In genomic region chr3:52001443-52001974, GRCh38 we compare ENCODE assay signal across 8 cellular contexts. TPM values are rescaled to one million over a fixed set of nuclear protein-coding genes. Genes with fewer than 3 reads are reported as not detected.
DNase-seq lines count a peak whose midpoint lies in the region; ATAC-seq, FAIRE-seq and TF ChIP-seq lines count a peak whose summit lies in the region.

No MANE protein-coding gene starts in this region.

- H3K9me3 ChIP-seq in OCI-LY3 (ENCODE audit: insufficient read depth, low read length) (no peaks in the 10 kb centered on the region), esophagus muscularis mucosa (no peaks in the 10 kb centered on the region), neural cell (ENCODE audit: low read length) (no peaks in the 10 kb centered on the region)

- TF ChIP-seq EP300 in esophagus muscularis mucosa (IDR thresholded peaks at IDR 0.05) (no peak), neural cell (conservative IDR thresholded peaks at IDR 0.05; ENCODE audit: poor library complexity, severe bottlenecking) (peak; percentile 35)

- TF ChIP-seq POLR2A in esophagus muscularis mucosa (IDR thresholded peaks at IDR 0.05; ENCODE audit: low read depth), result no peak

- H3K27ac ChIP-seq in OCI-LY3 (ENCODE audit: low read length) (no peak overlapping the region), esophagus muscularis mucosa (replicated peaks in 1 of 4) (no peak overlapping the region), neural cell (ENCODE audit: low read length) (peak overlapping the region; percentile 74)

- peak; percentile 100 for TF ChIP-seq RAD21 in neural cell (conservative IDR thresholded peaks at IDR 0.05)

- H4K20me1 ChIP-seq in OCI-LY3 (ENCODE audit: insufficient read depth, low read length) (no peaks in the 10 kb centered on the region), neural cell (ENCODE audit: insufficient read depth) (no peaks in the 10 kb centered on the region)

- H3K36me3 ChIP-seq in OCI-LY3 (replicated peaks; ENCODE audit: low read depth, low read length) (no peaks in the 10 kb centered on the region), esophagus muscularis mucosa (no peaks in the 10 kb centered on the region), neural cell (ENCODE audit: insufficient read depth, low read length) (no peaks in the 10 kb centered on the region)

- no peaks in the 10 kb centered on the region for H3F3A ChIP-seq in neural cell (ENCODE audit: insufficient read depth, low read length, poor library complexity, severe bottlenecking)

- FAIRE-seq in GM19239 (lab: Jason Lieb, UNC), result peak; percentile 87

- no peak overlapping the region for H3K27ac Mint-ChIP-seq in stimulated activated naive CD8-positive, alpha-beta T cell treated with anti-CD3 and anti-CD28 coated beads, Interleukin-15, amount 100 ng/mL, for 72 hours

- H3K79me2 ChIP-seq in OCI-LY3 (ENCODE audit: low read length) (no peaks in the 10 kb centered on the region), neural cell (replicated peaks; ENCODE audit: insufficient read depth, low read length) (no peaks in the 10 kb centered on the region)

- peak; percentile 73 for ATAC-seq in HG03571 (IDR thresholded peaks at IDR 0.05; ENCODE audit: unreplicated experiment)
- peak; percentile 97 for ATAC-seq in stimulated activated naive CD8-positive, alpha-beta T cell treated with anti-CD3 and anti-CD28 coated beads, Interleukin-15, amount 100 ng/mL, for 72 hours

- H3K4me1 ChIP-seq in OCI-LY3 (ENCODE audit: low read length), result peaks cover 13% of the 10 kb centered on the region
- H3K4me1 ChIP-seq in esophagus muscularis mucosa, result peaks cover 23 to 32% (median 31%) of the 10 kb centered on the region in 4 donors

- intact Hi-C loops in esophagus muscularis mucosa (cut with DNase I), result loop anchor here (1.0 to 10.0 kb wide), 3 partner anchors 122 to 343 kb away; no protein-coding TSS in a partner anchor

- no peaks in the 10 kb centered on the region for H3K9me2 ChIP-seq in neural cell (ENCODE audit: insufficient read depth, low read length)

- H3K4me2 ChIP-seq in OCI-LY3 (ENCODE audit: low read length) (peak overlapping the region; percentile 66), neural cell (ENCODE audit: low read length) (peak overlapping the region; percentile 43)

- TF ChIP-seq CTCF in OCI-LY3 (IDR thresholded peaks at IDR 0.05; ENCODE audit: low read depth, low read length) (peak; percentile 100), esophagus muscularis mucosa (IDR thresholded peaks at IDR 0.05) (peak; percentile 85 to 94 (median 93)), neural cell (IDR thresholded peaks at IDR 0.05; ENCODE audit: poor library complexity, severe bottlenecking) (peak; percentile 100)

- DNase-seq in Ammon's horn (ENCODE audit: low spot score) (peak; percentile 84), GM19239 (ENCODE audit: insufficient read length, low spot score) (peak; percentile 93), activated T-cell treated with anti-CD3 and anti-CD28 coated beads for 4 hours (peak; percentile 81), esophagus muscularis mucosa (ENCODE audit: extremely low spot score) (peak; percentile 95)
- peak; percentile 90 for DNase-seq in stimulated activated naive CD8-positive, alpha-beta T cell treated with anti-CD3 and anti-CD28 coated beads, Interleukin-15, amount 100 ng/mL, for 72 hours

- under 1% methylated on average over 17 of the region's 18 CpGs for WGBS in esophagus muscularis mucosa

- H3K4me3 Mint-ChIP-seq in stimulated activated naive CD8-positive, alpha-beta T cell treated with anti-CD3 and anti-CD28 coated beads, Interleukin-15, amount 100 ng/mL, for 72 hours, result peak overlapping the region in 1 of 2 donors; percentile 27

- H3K4me1 Mint-ChIP-seq in stimulated activated naive CD8-positive, alpha-beta T cell treated with anti-CD3 and anti-CD28 coated beads, Interleukin-15, amount 100 ng/mL, for 72 hours, result peaks cover 25% of the 10 kb centered on the region

- peak overlapping the region; percentile 58; the same call in 1 of the 2 replicates for H2AFZ ChIP-seq in OCI-LY3 (ENCODE audit: low read depth, low read length)
- no peak overlapping the region for H2AFZ ChIP-seq in neural cell (ENCODE audit: low read depth, low read length)

- H3K27me3 ChIP-seq in OCI-LY3 (ENCODE audit: low read depth, low read length) (peaks cover 37% of the 10 kb centered on the region), esophagus muscularis mucosa (peaks cover 0 to 31% (median 0%) of the 10 kb centered on the region in 4 donors), neural cell (ENCODE audit: insufficient read depth, low read depth, low read length) (no peaks in the 10 kb centered on the region)

- H3K27me3 Mint-ChIP-seq in stimulated activated naive CD8-positive, alpha-beta T cell treated with anti-CD3 and anti-CD28 coated beads, Interleukin-15, amount 100 ng/mL, for 72 hours, result peaks cover 8% of the 10 kb centered on the region

- H3K4me3 ChIP-seq in OCI-LY3 (ENCODE audit: low read length) (peak overlapping the region; percentile 41; the same call in 1 of the 2 replicates), esophagus muscularis mucosa (no peak overlapping the region), neural cell (ENCODE audit: low read length) (peak overlapping the region; percentile 54)

- no peaks in the 10 kb centered on the region for H3K9me3 Mint-ChIP-seq in stimulated activated naive CD8-positive, alpha-beta T cell treated with anti-CD3 and anti-CD28 coated beads, Interleukin-15, amount 100 ng/mL, for 72 hours

- no peak overlapping the region for H3K9ac ChIP-seq in OCI-LY3 (ENCODE audit: low read length)
- H3K9ac ChIP-seq in neural cell (ENCODE audit: low read length), result peak overlapping the region; percentile 66

TF ChIP-seq in neural cell, 6 proteins besides CTCF, POLR2A, EP300 and RAD21:
- TF ChIP-seq TAF1 (IDR thresholded peaks at IDR 0.05; ENCODE audit: low read depth), result no peak
- TF ChIP-seq POLR2AphosphoS5 (IDR thresholded peaks at IDR 0.05), result peak; percentile 52
- peak; percentile 99 for TF ChIP-seq SMC3 (conservative IDR thresholded peaks at IDR 0.05; ENCODE audit: poor library complexity)
- peak; percentile 45 for TF ChIP-seq MXI1 (conservative IDR thresholded peaks at IDR 0.05; ENCODE audit: poor library complexity, severe bottlenecking)
- TF ChIP-seq, protein P1, sequence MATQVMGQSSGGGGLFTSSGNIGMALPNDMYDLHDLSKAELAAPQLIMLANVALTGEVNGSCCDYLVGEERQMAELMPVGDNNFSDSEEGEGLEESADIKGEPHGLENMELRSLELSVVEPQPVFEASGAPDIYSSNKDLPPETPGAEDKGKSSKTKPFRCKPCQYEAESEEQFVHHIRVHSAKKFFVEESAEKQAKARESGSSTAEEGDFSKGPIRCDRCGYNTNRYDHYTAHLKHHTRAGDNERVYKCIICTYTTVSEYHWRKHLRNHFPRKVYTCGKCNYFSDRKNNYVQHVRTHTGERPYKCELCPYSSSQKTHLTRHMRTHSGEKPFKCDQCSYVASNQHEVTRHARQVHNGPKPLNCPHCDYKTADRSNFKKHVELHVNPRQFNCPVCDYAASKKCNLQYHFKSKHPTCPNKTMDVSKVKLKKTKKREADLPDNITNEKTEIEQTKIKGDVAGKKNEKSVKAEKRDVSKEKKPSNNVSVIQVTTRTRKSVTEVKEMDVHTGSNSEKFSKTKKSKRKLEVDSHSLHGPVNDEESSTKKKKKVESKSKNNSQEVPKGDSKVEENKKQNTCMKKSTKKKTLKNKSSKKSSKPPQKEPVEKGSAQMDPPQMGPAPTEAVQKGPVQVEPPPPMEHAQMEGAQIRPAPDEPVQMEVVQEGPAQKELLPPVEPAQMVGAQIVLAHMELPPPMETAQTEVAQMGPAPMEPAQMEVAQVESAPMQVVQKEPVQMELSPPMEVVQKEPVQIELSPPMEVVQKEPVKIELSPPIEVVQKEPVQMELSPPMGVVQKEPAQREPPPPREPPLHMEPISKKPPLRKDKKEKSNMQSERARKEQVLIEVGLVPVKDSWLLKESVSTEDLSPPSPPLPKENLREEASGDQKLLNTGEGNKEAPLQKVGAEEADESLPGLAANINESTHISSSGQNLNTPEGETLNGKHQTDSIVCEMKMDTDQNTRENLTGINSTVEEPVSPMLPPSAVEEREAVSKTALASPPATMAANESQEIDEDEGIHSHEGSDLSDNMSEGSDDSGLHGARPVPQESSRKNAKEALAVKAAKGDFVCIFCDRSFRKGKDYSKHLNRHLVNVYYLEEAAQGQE (IDR thresholded peaks at IDR 0.05; ENCODE audit: borderline replicate concordance), result no peak
- no peak for TF ChIP-seq EZH2 (IDR thresholded peaks at IDR 0.05; ENCODE audit: borderline replicate concordance, insufficient read depth, low read length, poor library complexity, severe bottlenecking)

RNA-seq across cellular contexts. Expression of gene RPL29, which starts 5.8 kb away (rescaled TPM):
- total RNA-seq in esophagus muscularis mucosa, result 1,000 to 10,000 TPM in 3 of 4 donors, 100 to 1,000 TPM in 1; 786 to 1,908 (median 1,382) TPM
- 846 and 977 TPM in 2 replicates for polyA plus RNA-seq in neural cell
- polyA minus RNA-seq in neural cell, result 368 and 399 TPM in 2 replicates

RNA-seq across cellular contexts. Expression of gene ACY1, which starts 18.2 kb away (rescaled TPM):
- 10 to 100 TPM in 3 of 4 donors, 1 to 10 TPM in 1; 10.0 to 19.2 (median 15.8) TPM for total RNA-seq in esophagus muscularis mucosa
- 14.4 and 17.9 TPM in 2 replicates for polyA plus RNA-seq in neural cell
- polyA minus RNA-seq in neural cell, result 1.5 and 1.7 TPM in 2 replicates

RNA-seq across cellular contexts. Expression of gene ABHD14A, which starts 26.6 kb away (rescaled TPM):
- 10 to 100 TPM in 3 of 4 donors, 1 to 10 TPM in 1; 10.0 to 22.3 (median 15.8) TPM for total RNA-seq in esophagus muscularis mucosa
- polyA plus RNA-seq in neural cell, result 57.8 and 75.8 TPM in 2 replicates
- polyA minus RNA-seq in neural cell, result 25.8 and 33.5 TPM in 2 replicates

RNA-seq across cellular contexts. Expression of gene ABHD14B, which starts 27.7 kb away (rescaled TPM):
- 10 to 100 TPM; 41.8 to 49.5 (median 46.9) TPM for total RNA-seq in esophagus muscularis mucosa
- 0.50 and 0.81 TPM in 2 replicates for polyA plus RNA-seq in neural cell
- polyA minus RNA-seq in neural cell, result 0.97 and 1.3 TPM in 2 replicates

RNA-seq across cellular contexts. Expression of gene PCBP4, which starts 34.3 kb away (rescaled TPM):
- total RNA-seq in esophagus muscularis mucosa, result 100 to 1,000 TPM in 2 of 4 donors, 10 to 100 TPM in 2; 54.4 to 378 (median 139) TPM
- 251 and 327 TPM in 2 replicates for polyA plus RNA-seq in neural cell
- 94.5 and 105 TPM in 2 replicates for polyA minus RNA-seq in neural cell

Comparison
In these comparisons a context has a peak if more than half of its experiments do, and no peak if none do; other contexts are left out.
1. H3K4me3 ChIP-seq: peak in OCI-LY3 (single experiment) and neural cell (single experiment); none in esophagus muscularis mucosa (0 of 4).
2. Peak in every context shown above with its lines, with median percentiles within 50 percentile points of each other: DNase-seq and CTCF ChIP-seq.